Comparison of ENCODE assay signal across 39 cellular contexts in the genomic region with DNA sequence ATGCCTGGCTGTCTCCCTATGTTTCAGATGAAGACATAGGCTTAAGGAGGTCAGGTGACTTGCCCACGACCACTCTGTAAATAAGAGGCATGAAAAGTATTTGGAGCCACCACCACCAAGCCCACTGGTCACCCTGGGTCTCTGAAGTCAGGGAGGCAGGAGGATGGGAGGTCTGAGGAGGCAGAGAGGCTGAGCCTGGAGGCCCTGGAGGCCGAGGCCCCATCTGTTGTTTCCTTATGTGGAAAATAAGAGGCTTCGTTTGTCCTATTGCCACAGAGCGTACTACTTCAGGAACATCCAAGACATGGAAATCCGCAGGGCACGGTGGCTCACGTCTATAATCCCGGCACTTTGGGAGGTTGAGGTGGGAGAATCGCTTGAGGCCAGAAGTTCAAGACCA. TPM values are rescaled to one million over a fixed set of nuclear protein-coding genes. Genes with fewer than 3 reads are reported as not detected.
"Had no signal": no experiment of that assay in that cellular context is flagged by ENCODE, and none has a peak within 500 bp of the region (broad histone marks: within the 10 kb centered on the region; RNA-seq: fewer than 3 reads in every experiment).

No MANE protein-coding gene starts in this region.

- H3K36me3 ChIP-seq: ascending aorta, cardiac muscle cell had no signal

- H3K4me3 Mint-ChIP-seq: activated B cell treated with CpG ODN at 0.5 μM for 24 hours; activated CD4-positive, alpha-beta memory T cell treated with anti-CD3 and anti-CD28 coated beads for 36 hours; activated CD4-positive, alpha-beta T cell treated with anti-CD3 and anti-CD28 coated beads, Interleukin-2, amount 10 ng/mL, durations not matched to agents 24 days and 14 days; activated CD8-positive, alpha-beta T cell treated with anti-CD3 and anti-CD28 coated beads for 36 hours; activated naive CD4-positive, alpha-beta T cell treated with anti-CD3 and anti-CD28 coated beads, Interleukin-2, amount 10 ng/mL, durations not matched to agents 7 days and 5 days; activated naive CD4-positive, alpha-beta T cell treated with anti-CD3 and anti-CD28 coated beads, Interleukin-2, amount 50 U/mL, for 24 hours; activated naive CD8-positive, alpha-beta T cell; activated naive CD8-positive, alpha-beta T cell treated with anti-CD3 and anti-CD28 coated beads, Interleukin-2, amount 10 ng/mL, durations not matched to agents 7 days and 5 days; activated naive CD8-positive, alpha-beta T cell treated with anti-CD3 and anti-CD28 coated beads, Interleukin-2, amount 50 U/mL, for 24 hours; brain; central memory CD8-positive, alpha-beta T cell; T-helper 1 cell treated with Interleukin-12 subunit alpha and Interleukin-12 subunit beta and Interleukin-4 antibody, amounts not matched to agents 30 μg/mL and 1 μg/mL, for 36 hours; T-helper 2 cell treated with Interferon-gamma antibody and Interleukin-4, amounts not matched to agents 5 μg/mL and 100 μg/mL, for 36 hours had no signal

- H3K9me3 ChIP-seq: ascending aorta had no signal

- H3K27me3 Mint-ChIP-seq: activated B cell treated with CpG ODN at 0.5 μM for 24 hours; activated CD4-positive, alpha-beta memory T cell treated with anti-CD3 and anti-CD28 coated beads for 36 hours; activated CD8-positive, alpha-beta T cell treated with anti-CD3 and anti-CD28 coated beads for 36 hours; activated naive CD4-positive, alpha-beta T cell treated with anti-CD3 and anti-CD28 coated beads, Interleukin-2, amount 50 U/mL, for 24 hours; activated naive CD8-positive, alpha-beta T cell; activated naive CD8-positive, alpha-beta T cell treated with anti-CD3 and anti-CD28 coated beads, Interleukin-2, amount 50 U/mL, for 24 hours; brain; central memory CD8-positive, alpha-beta T cell had no signal

- H3K4me1 Mint-ChIP-seq: activated B cell treated with CpG ODN at 0.5 μM for 24 hours; activated CD4-positive, alpha-beta T cell treated with anti-CD3 and anti-CD28 coated beads, Interleukin-2, amount 10 ng/mL, durations not matched to agents 24 days and 14 days; activated naive CD4-positive, alpha-beta T cell treated with anti-CD3 and anti-CD28 coated beads, Interleukin-2, amount 10 ng/mL, durations not matched to agents 7 days and 5 days; activated naive CD4-positive, alpha-beta T cell treated with anti-CD3 and anti-CD28 coated beads, Interleukin-2, amount 50 U/mL, for 24 hours; activated naive CD8-positive, alpha-beta T cell treated with anti-CD3 and anti-CD28 coated beads, Interleukin-2, amount 10 ng/mL, durations not matched to agents 7 days and 5 days; activated naive CD8-positive, alpha-beta T cell treated with anti-CD3 and anti-CD28 coated beads, Interleukin-2, amount 50 U/mL, for 24 hours; central memory CD8-positive, alpha-beta T cell had no signal

- H3K27ac ChIP-seq: ascending aorta, cardiac muscle cell, VCaP had no signal

- H3K4me1 ChIP-seq: ascending aorta had no signal

- DNase-seq: activated B cell treated with CpG ODN at 0.5 μM for 24 hours; activated CD4-positive, alpha-beta memory T cell treated with anti-CD3 and anti-CD28 coated beads for 36 hours; activated CD4-positive, alpha-beta T cell treated with anti-CD3 and anti-CD28 coated beads for 4 hours; activated CD4-positive, alpha-beta T cell treated with anti-CD3 and anti-CD28 coated beads, Interleukin-2, amount 10 ng/mL, durations not matched to agents 24 days and 14 days; activated CD4-positive, alpha-beta T cell treated with anti-CD3 and anti-CD28 coated beads, Interleukin-2, amount 50 U/mL, for 1 hour; activated CD4-positive, alpha-beta T cell treated with anti-CD3 and anti-CD28 coated beads, Interleukin-2, amount 50 U/mL, for 4 hours; activated CD4-positive, CD25-positive, alpha-beta regulatory T cell treated with anti-CD3 and anti-CD28 coated beads, Interleukin-2, amount 50 U/mL, for 72 hours; activated CD8-positive, alpha-beta memory T cell treated with anti-CD3 and anti-CD28 coated beads, Interleukin-2, amount 50 U/mL, for 4 hours; activated CD8-positive, alpha-beta T cell treated with anti-CD3 and anti-CD28 coated beads for 36 hours; activated effector memory CD4-positive, alpha-beta T cell treated with Interleukin-2 at 50 U/mL for 16 hours; activated gamma-delta T cell; activated naive CD4-positive, alpha-beta T cell treated with anti-CD3 and anti-CD28 coated beads, Interleukin-2, amount 10 ng/mL, durations not matched to agents 7 days and 5 days; activated naive CD4-positive, alpha-beta T cell treated with Interleukin-2 at 50 U/mL for 16 hours; activated naive CD8-positive, alpha-beta T cell treated with anti-CD3 and anti-CD28 coated beads, Interleukin-2, amount 10 ng/mL, durations not matched to agents 7 days and 5 days; activated naive CD8-positive, alpha-beta T cell treated with anti-CD3 and anti-CD28 coated beads, Interleukin-2, amount 50 U/mL, for 24 hours; activated T-cell treated with anti-CD3 and anti-CD28 coated beads for 4 hours; activated T-cell treated with anti-CD3 and anti-CD28 coated beads, Interleukin-2, amount 50 U/mL, for 1 hour; activated T-cell treated with anti-CD3 and anti-CD28 coated beads, Interleukin-2, amount 50 U/mL, for 48 hours; amygdala; anterior cingulate cortex; caudate nucleus; cerebellar nuclear complex; T-helper 1 cell; T-helper 2 cell; T-helper 9 cell had no signal

- H3K4me3 ChIP-seq: ascending aorta, cardiac muscle cell had no signal

- H3K27ac Mint-ChIP-seq: activated B cell treated with CpG ODN at 0.5 μM for 24 hours; activated CD4-positive, alpha-beta memory T cell treated with anti-CD3 and anti-CD28 coated beads for 36 hours; activated CD4-positive, alpha-beta T cell treated with anti-CD3 and anti-CD28 coated beads, Interleukin-2, amount 10 ng/mL, durations not matched to agents 24 days and 14 days; activated CD8-positive, alpha-beta T cell treated with anti-CD3 and anti-CD28 coated beads for 36 hours; activated naive CD4-positive, alpha-beta T cell treated with anti-CD3 and anti-CD28 coated beads, Interleukin-2, amount 10 ng/mL, durations not matched to agents 7 days and 5 days; activated naive CD4-positive, alpha-beta T cell treated with anti-CD3 and anti-CD28 coated beads, Interleukin-2, amount 50 U/mL, for 24 hours; activated naive CD8-positive, alpha-beta T cell; activated naive CD8-positive, alpha-beta T cell treated with anti-CD3 and anti-CD28 coated beads, Interleukin-2, amount 10 ng/mL, durations not matched to agents 7 days and 5 days; activated naive CD8-positive, alpha-beta T cell treated with anti-CD3 and anti-CD28 coated beads, Interleukin-2, amount 50 U/mL, for 24 hours; activated T-helper 2 cell treated with anti-CD3 and anti-CD28 coated beads, Interferon-gamma antibody, Interleukin-2, Interleukin-4, amounts not matched to agents 10 μg/mL and 5 μg/mL and 100 μg/mL, durations not matched to agents 14 hours and 24 hours and 36 hours; brain; T-helper 1 cell treated with Interleukin-12 subunit alpha and Interleukin-12 subunit beta and Interleukin-4 antibody, amounts not matched to agents 30 μg/mL and 1 μg/mL, for 36 hours; T-helper 2 cell treated with Interferon-gamma antibody and Interleukin-4, amounts not matched to agents 5 μg/mL and 100 μg/mL, for 36 hours had no signal

- ATAC-seq: activated CD8-positive, alpha-beta T cell treated with anti-CD3 and anti-CD28 coated beads for 36 hours; activated naive CD8-positive, alpha-beta T cell treated with anti-CD3 and anti-CD28 coated beads, Interleukin-2, amount 50 U/mL, for 24 hours had no signal

- H3K27me3 ChIP-seq: ascending aorta, cardiac muscle cell had no signal

- H3K9me3 Mint-ChIP-seq: activated B cell treated with CpG ODN at 0.5 μM for 24 hours; activated CD4-positive, alpha-beta memory T cell treated with anti-CD3 and anti-CD28 coated beads for 36 hours; activated CD4-positive, alpha-beta T cell treated with anti-CD3 and anti-CD28 coated beads, Interleukin-2, amount 10 ng/mL, durations not matched to agents 24 days and 14 days; activated CD8-positive, alpha-beta T cell treated with anti-CD3 and anti-CD28 coated beads for 36 hours; activated naive CD4-positive, alpha-beta T cell treated with anti-CD3 and anti-CD28 coated beads, Interleukin-2, amount 10 ng/mL, durations not matched to agents 7 days and 5 days; activated naive CD4-positive, alpha-beta T cell treated with anti-CD3 and anti-CD28 coated beads, Interleukin-2, amount 50 U/mL, for 24 hours; activated naive CD8-positive, alpha-beta T cell treated with anti-CD3 and anti-CD28 coated beads, Interleukin-2, amount 10 ng/mL, durations not matched to agents 7 days and 5 days; activated naive CD8-positive, alpha-beta T cell treated with anti-CD3 and anti-CD28 coated beads, Interleukin-2, amount 50 U/mL, for 24 hours; activated T-helper 2 cell treated with anti-CD3 and anti-CD28 coated beads, Interferon-gamma antibody, Interleukin-2, Interleukin-4, amounts not matched to agents 10 μg/mL and 5 μg/mL and 100 μg/mL, durations not matched to agents 14 hours and 24 hours and 36 hours; brain; central memory CD8-positive, alpha-beta T cell; T-helper 1 cell treated with Interleukin-12 subunit alpha and Interleukin-12 subunit beta and Interleukin-4 antibody, amounts not matched to agents 30 μg/mL and 1 μg/mL, for 36 hours; T-helper 2 cell treated with Interferon-gamma antibody and Interleukin-4, amounts not matched to agents 5 μg/mL and 100 μg/mL, for 36 hours had no signal

- FAIRE-seq: bronchial epithelial cell, TTC549 had no signal

- H3K36me3 Mint-ChIP-seq: activated CD4-positive, alpha-beta memory T cell treated with anti-CD3 and anti-CD28 coated beads for 36 hours; activated naive CD4-positive, alpha-beta T cell treated with anti-CD3 and anti-CD28 coated beads, Interleukin-2, amount 10 ng/mL, durations not matched to agents 7 days and 5 days; activated naive CD4-positive, alpha-beta T cell treated with anti-CD3 and anti-CD28 coated beads, Interleukin-2, amount 50 U/mL, for 24 hours; activated naive CD8-positive, alpha-beta T cell; activated naive CD8-positive, alpha-beta T cell treated with anti-CD3 and anti-CD28 coated beads, Interleukin-2, amount 10 ng/mL, durations not matched to agents 7 days and 5 days had no signal

RNA-seq across cellular contexts. Expression of a gene that starts 4.8 kb away (rescaled TPM):
- total RNA-seq: activated B cell treated with CpG ODN at 0.5 μM for 24 hours; activated CD4-positive, alpha-beta memory T cell treated with anti-CD3 and anti-CD28 coated beads for 36 hours; activated CD4-positive, alpha-beta T cell treated with anti-CD3 and anti-CD28 coated beads, Interleukin-2, amount 10 ng/mL, durations not matched to agents 24 days and 14 days; activated CD8-positive, alpha-beta memory T cell treated with anti-CD3 and anti-CD28 coated beads for 36 hours; activated CD8-positive, alpha-beta T cell treated with anti-CD3 and anti-CD28 coated beads for 36 hours; activated naive CD8-positive, alpha-beta T cell treated with anti-CD3 and anti-CD28 coated beads, Interleukin-2, amount 10 ng/mL, durations not matched to agents 7 days and 5 days; activated T-helper 2 cell treated with anti-CD3 and anti-CD28 coated beads, Interferon-gamma antibody, Interleukin-2, Interleukin-4, amounts not matched to agents 10 μg/mL and 5 μg/mL and 100 μg/mL, durations not matched to agents 14 hours and 24 hours and 36 hours; ascending aorta; bronchial epithelial cell; cardiac muscle cell had no signal
- polyA plus RNA-seq: adipose tissue, cardiac muscle cell had no signal
